ENCODE assay signal across 16 cellular contexts in the genomic region with DNA sequence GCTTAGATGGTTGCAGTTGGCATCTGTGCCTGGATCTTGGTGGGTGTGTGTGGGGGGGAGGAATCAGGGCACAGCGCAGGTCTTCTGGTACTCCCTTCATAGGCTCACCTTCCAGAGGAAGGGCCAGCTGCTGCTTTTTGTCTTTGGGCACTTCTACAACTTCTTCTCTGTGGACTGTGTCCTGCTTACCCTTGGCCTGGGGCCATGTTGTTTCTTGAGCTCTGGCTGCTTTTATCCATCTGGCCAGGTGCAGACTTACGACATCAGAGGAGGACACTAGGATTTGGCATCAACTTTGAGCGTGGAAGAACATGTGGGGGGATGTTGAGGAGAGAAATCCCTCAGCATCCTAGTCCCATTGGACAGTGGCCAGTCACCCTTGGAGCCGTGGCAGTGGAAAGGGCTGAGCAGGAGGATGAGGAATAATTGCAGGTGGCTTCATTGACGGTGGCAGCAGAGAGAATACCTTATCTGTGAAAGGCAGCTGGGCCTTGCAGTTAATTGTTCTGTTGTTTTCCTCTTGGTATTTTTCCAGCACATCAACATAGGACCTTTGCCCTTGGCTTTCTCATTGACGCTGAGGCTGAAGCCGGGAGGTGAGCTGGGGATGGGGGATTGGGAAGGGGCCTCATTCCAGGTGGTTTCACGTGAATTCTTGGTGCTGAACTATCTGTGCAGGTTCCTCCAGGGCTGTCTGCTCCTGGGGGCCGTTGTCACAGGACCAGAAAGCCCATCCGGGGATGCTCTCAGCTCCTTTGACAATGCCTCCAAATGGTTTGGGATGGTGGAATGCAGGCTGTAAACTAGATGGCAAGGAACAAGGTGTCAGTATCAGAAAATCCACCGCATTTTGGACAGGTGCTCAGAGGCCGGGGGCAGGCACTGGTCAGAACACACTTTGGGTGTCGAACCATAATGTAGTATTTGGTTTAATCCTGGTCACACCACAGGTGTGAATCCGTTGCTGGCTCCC. TPM values are rescaled to one million over a fixed set of nuclear protein-coding genes. Genes with fewer than 3 reads are reported as not detected.
DNase-seq lines count a peak whose midpoint lies in the region; ATAC-seq and TF ChIP-seq lines count a peak whose summit lies in the region.
"Had no signal": no experiment of that assay in that cellular context is flagged by ENCODE, and none has a peak within 500 bp of the region (broad histone marks: within the 10 kb centered on the region; RNA-seq: fewer than 3 reads in every experiment).

No MANE protein-coding gene starts in this region.

- DNase-seq in NCI-H2196 (lab: John Stamatoyannopoulos, UW; ENCODE audit: unreplicated experiment) (peak; percentile 62), dermis blood vessel endothelial cell (peak; percentile 42), mucosa of descending colon (no peak), heart right ventricle (no peak)
- DNase-seq: BE2C, H9, Karpas-422, MM.1S, NCI-H1436, NCI-H2107, NCI-H446, NCI-H82 had no signal

- H3K4me3 ChIP-seq in mucosa of descending colon (no peak overlapping the region), heart right ventricle (no peak overlapping the region)

- intact Hi-C loops in mucosa of descending colon (cut with DNase I, micrococcal nuclease) (no loop called here), heart right ventricle (cut with DNase I) (loop anchor here in 1 of 10 donors (10.0 kb wide), 1 partner anchor 440 kb away; no protein-coding TSS in a partner anchor)

- no peaks in the 10 kb centered on the region for H3K9me3 ChIP-seq in KOPT-K1 (ENCODE audit: insufficient read depth, low read length, poor library complexity, severe bottlenecking)
- no peaks in the 10 kb centered on the region for H3K9me3 ChIP-seq in mucosa of descending colon
- H3K9me3 ChIP-seq in heart right ventricle = no peaks in the 10 kb centered on the region
- H3K9me3 ChIP-seq: BE2C had no signal

- H3K36me3 ChIP-seq in KOPT-K1 (ENCODE audit: insufficient read depth, low read length) (no peaks in the 10 kb centered on the region), mucosa of descending colon (ENCODE audit: low read depth) (no peaks in the 10 kb centered on the region), heart right ventricle (no peaks in the 10 kb centered on the region)
- H3K36me3 ChIP-seq: BE2C had no signal

- no peaks in the 10 kb centered on the region for H3K4me1 ChIP-seq in mucosa of descending colon (ENCODE audit: low read depth)
- no peaks in the 10 kb centered on the region for H3K4me1 ChIP-seq in heart right ventricle
- H3K4me1 ChIP-seq: BE2C had no signal

- TF ChIP-seq CTCF in mucosa of descending colon (IDR thresholded peaks at IDR 0.05) (no peak), heart right ventricle (IDR thresholded peaks at IDR 0.05) (no peak)

- ATAC-seq in mucosa of descending colon (peak; percentile 49), HG02642 (IDR thresholded peaks at IDR 0.05; ENCODE audit: poor library complexity, unreplicated experiment) (no peak), GM18909 (IDR thresholded peaks at IDR 0.05; ENCODE audit: poor library complexity, unreplicated experiment) (no peak), heart right ventricle (no peak)
- ATAC-seq: CD8-positive, alpha-beta T cell had no signal

- peak overlapping the region; percentile 92 for H3K27ac ChIP-seq in KOPT-K1 (ENCODE audit: low read depth, low read length, poor library complexity, severe bottlenecking)
- no peak overlapping the region for H3K27ac ChIP-seq in heart right ventricle

- H3K27me3 ChIP-seq in heart right ventricle = peaks cover 0 to 12% (median 0%) of the 10 kb centered on the region in 7 donors

- 77 to 81% methylated on average over 14 of the region's 14 CpGs for WGBS in heart right ventricle, 2 donors

RNA-seq across cellular contexts. Expression of gene EPHB1, which starts 9.7 kb away (rescaled TPM):
- 2.4 and 6.5 TPM in 2 replicates for total RNA-seq in dermis blood vessel endothelial cell
- total RNA-seq in mucosa of descending colon = 1 to 10 TPM in 1 of 3 donors, under 1 TPM in 2; 0.31 to 6.9 (median 0.64) TPM
- total RNA-seq in heart right ventricle = 1 to 10 TPM; 1.1 to 3.4 (median 1.8) TPM
- polyA plus RNA-seq in heart right ventricle = under 1 TPM; 0.07 to 0.57 TPM
- total RNA-seq: CD8-positive, alpha-beta T cell had no signal

Comparison
In these comparisons a context has a peak if more than half of its experiments do, and no peak if none do; other contexts are left out.
1. DNase-seq: peak in NCI-H2196 (single experiment) and dermis blood vessel endothelial cell (single experiment); none in mucosa of descending colon (0 of 3) and heart right ventricle (0 of 2).